In the genomic region with DNA sequence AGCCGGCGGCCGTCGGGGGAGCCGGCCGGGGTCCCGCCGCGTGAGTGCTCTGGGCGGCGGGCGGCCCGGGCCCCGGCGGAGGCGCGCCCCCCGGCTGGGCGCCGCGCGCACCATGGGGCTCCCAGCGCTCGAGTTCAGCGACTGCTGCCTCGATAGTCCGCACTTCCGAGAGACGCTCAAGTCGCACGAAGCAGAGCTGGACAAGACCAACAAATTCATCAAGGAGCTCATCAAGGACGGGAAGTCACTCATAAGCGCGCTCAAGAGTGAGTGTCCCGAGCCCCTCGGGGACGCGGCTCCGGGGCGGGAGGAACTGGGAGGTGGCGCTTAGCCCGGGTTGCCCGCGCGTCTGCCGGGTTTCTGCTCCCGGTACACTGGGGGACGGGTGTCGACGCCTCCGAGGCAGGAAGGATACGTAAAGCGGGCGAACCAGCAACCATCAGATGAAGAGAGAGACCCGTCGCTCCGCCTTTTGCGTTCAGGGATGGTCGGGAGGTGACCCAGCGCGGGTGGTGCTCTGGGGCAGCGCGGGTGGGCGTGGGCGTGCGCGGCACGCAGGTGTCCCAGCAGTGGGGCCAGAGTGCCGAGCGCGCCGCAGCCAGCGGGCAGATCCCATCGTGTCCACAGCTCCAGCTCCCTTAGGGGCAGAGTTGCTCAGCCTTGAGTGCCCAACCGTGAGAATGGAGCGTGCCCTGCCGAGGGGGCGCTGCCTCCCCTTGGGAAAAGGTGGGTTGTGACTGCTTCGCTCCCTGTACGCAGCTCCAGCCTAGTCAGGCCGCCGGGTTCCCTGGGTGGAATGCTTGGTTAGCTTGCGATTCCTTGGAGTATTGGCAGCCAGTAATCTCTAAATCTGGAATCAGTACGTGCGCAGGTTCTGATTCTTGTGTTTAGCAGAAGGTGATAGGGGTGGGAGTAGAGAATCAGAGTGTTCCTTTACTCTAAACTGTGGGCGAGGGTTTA, we compare ENCODE assay signal across 8 cellular contexts. TPM values are rescaled to one million over a fixed set of nuclear protein-coding genes. Genes with fewer than 3 reads are reported as not detected.
DNase-seq lines count a peak whose midpoint lies in the region; ATAC-seq and TF ChIP-seq lines count a peak whose summit lies in the region.

No MANE protein-coding gene starts in this region.

- H3K27me3 ChIP-seq in duodenal mucosa (ENCODE audit: control insufficient read depth in 1 of 2, insufficient read depth in 2 of 2, low read length in 2 of 2) (no peaks in the 10 kb centered on the region), lower lobe of right lung (ENCODE audit: low read depth) (no peaks in the 10 kb centered on the region)

- H3K9ac ChIP-seq in duodenal mucosa (ENCODE audit: low read depth in 1 of 2, low read length in 2 of 2), result peak overlapping the region; percentile 83 to 91

- H3K36me3 ChIP-seq in duodenal mucosa (ENCODE audit: control insufficient read depth in 1 of 2, insufficient read depth in 2 of 2, low read length in 2 of 2) (no peaks in the 10 kb centered on the region), lower lobe of right lung (no peaks in the 10 kb centered on the region)

- ATAC-seq in GM18511 (IDR thresholded peaks at IDR 0.05; ENCODE audit: unreplicated experiment), result peak; percentile 33
- peak; percentile 17 for ATAC-seq in HG02798 (IDR thresholded peaks at IDR 0.05; ENCODE audit: poor library complexity, unreplicated experiment)
- peak; percentile 35 to 54 for ATAC-seq in lower lobe of right lung

- peaks cover 20 to 39% of the 10 kb centered on the region in 2 donors for H3K4me1 ChIP-seq in duodenal mucosa (ENCODE audit: control insufficient read depth in 1 of 2, insufficient read depth in 2 of 2, low read length in 2 of 2)
- H3K4me1 ChIP-seq in lower lobe of right lung, result peaks cover 35% of the 10 kb centered on the region

- peak overlapping the region; percentile 89 to 90 for H3K4me3 ChIP-seq in duodenal mucosa (ENCODE audit: low read depth in 1 of 2, low read length in 2 of 2)
- peak overlapping the region; percentile 89 for H3K4me3 ChIP-seq in lower lobe of right lung

- intact Hi-C loops in lower lobe of right lung (cut with DNase I), result loop anchor here (10.0 kb wide), 1 partner anchor 94 kb away; no protein-coding TSS in a partner anchor

- peak overlapping the region; percentile 78 for H3K27ac ChIP-seq in duodenal mucosa (ENCODE audit: low read depth, low read length)
- peak overlapping the region; percentile 85 for H3K27ac ChIP-seq in lower lobe of right lung

- H3K9me3 ChIP-seq in duodenal mucosa (ENCODE audit: control insufficient read depth in 1 of 2, low read length in 2 of 2), result no peaks in the 10 kb centered on the region
- H3K9me3 ChIP-seq in lower lobe of right lung, result no peaks in the 10 kb centered on the region

- DNase-seq in NCI-H2107 treated with DMSO at 0.1 percent for 48 hours (lab: John Stamatoyannopoulos, UW; ENCODE audit: unreplicated experiment) (peak; percentile 20), lower lobe of right lung (peak; percentile 74), DMS79 (lab: John Stamatoyannopoulos, UW) (no peak)
- peak; percentile 38 to 39 for DNase-seq in activated CD4-positive, alpha-beta T cell treated with anti-CD3 and anti-CD28 coated beads, Interleukin-2, amount 50 U/mL, for 24 hours (ENCODE audit: low read depth in 1 of 2, low spot score in 1 of 2)
- DNase-seq in stimulated activated CD4-positive, alpha-beta T cell treated with anti-CD3 and anti-CD28 coated beads, TNF-alpha, amount 100 ng/mL, for 24 hours (ENCODE audit: low read depth in 3 of 3), result peak in 2 of 3 experiments; percentile 23 to 52

- TF ChIP-seq CTCF in lower lobe of right lung (IDR thresholded peaks at IDR 0.05), result no peak

RNA-seq across cellular contexts. Expression of a gene that starts 0.8 kb away (rescaled TPM):
- total RNA-seq in lower lobe of right lung, result 42.1 TPM
